ENCODE assay signal across 1 cellular context in the genomic region with DNA sequence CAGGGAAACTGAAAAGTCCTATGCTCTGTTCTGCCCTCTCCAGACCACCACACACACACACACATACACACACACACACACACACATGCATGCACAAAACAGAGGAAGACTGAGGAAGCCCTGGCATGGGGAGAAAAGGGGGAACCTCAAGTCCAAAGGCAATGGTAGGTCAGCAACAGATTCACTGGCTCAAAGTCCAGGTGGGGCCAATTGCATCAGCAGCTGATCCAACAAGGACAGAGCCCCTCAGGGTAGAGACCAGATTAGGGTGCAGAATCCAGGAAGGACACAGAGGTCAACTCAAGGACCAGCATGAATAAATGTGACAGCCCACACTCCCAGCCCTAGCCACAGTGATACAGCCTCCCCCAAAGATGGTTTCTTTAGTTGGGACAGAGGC.
TF ChIP-seq lines count a peak whose summit lies in the region.

No MANE protein-coding gene starts in this region.

TF ChIP-seq in HepG2, 621 proteins besides CTCF, POLR2A, EP300 and RAD21 (continued from another document):
- TF ChIP-seq, protein P1, sequence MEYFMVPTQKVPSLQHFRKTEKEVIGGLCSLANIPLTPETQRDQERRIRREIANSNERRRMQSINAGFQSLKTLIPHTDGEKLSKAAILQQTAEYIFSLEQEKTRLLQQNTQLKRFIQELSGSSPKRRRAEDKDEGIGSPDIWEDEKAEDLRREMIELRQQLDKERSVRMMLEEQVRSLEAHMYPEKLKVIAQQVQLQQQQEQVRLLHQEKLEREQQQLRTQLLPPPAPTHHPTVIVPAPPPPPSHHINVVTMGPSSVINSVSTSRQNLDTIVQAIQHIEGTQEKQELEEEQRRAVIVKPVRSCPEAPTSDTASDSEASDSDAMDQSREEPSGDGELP (IDR thresholded peaks at IDR 0.05; ENCODE audit: borderline replicate concordance, low read depth) = peak; percentile 18; the same call in 1 of the 2 replicates
- TF ChIP-seq, protein P2, sequence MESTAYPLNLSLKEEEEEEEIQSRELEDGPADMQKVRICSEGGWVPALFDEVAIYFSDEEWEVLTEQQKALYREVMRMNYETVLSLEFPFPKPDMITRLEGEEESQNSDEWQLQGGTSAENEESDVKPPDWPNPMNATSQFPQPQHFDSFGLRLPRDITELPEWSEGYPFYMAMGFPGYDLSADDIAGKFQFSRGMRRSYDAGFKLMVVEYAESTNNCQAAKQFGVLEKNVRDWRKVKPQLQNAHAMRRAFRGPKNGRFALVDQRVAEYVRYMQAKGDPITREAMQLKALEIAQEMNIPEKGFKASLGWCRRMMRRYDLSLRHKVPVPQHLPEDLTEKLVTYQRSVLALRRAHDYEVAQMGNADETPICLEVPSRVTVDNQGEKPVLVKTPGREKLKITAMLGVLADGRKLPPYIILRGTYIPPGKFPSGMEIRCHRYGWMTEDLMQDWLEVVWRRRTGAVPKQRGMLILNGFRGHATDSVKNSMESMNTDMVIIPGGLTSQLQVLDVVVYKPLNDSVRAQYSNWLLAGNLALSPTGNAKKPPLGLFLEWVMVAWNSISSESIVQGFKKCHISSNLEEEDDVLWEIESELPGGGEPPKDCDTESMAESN (CRISPR knock-in tag; conservative IDR thresholded peaks at IDR 0.05) = no peak
- TF ChIP-seq CHD2 (IDR thresholded peaks at IDR 0.05; ENCODE audit: low read depth, low read length) (no peak), ESRRA (CRISPR knock-in tag; IDR thresholded peaks at IDR 0.05; ENCODE audit: low read depth) (peak; percentile 81; the same call in 1 of the 2 replicates), ZFP37 (CRISPR knock-in tag; IDR thresholded peaks at IDR 0.05; ENCODE audit: borderline replicate concordance) (no peak), ZNF619 (CRISPR knock-in tag; IDR thresholded peaks at IDR 0.05) (no peak), U2AF2 (IDR thresholded peaks at IDR 0.05; ENCODE audit: low read depth, low read length) (no peak), JDP2 (CRISPR knock-in tag; IDR thresholded peaks at IDR 0.05; ENCODE audit: borderline replicate concordance) (no peak), BORCS8-MEF2B (CRISPR knock-in tag; IDR thresholded peaks at IDR 0.05) (no peak), ZNF644 (CRISPR knock-in tag; IDR thresholded peaks at IDR 0.05; ENCODE audit: low read depth) (0 out of 2 replicates have a peak, but pooled peaks have one; percentile 35), KDM4B (CRISPR knock-in tag; IDR thresholded peaks at IDR 0.05) (no peak), SOX6 (IDR thresholded peaks at IDR 0.05) (no peak), SOX6 (CRISPR knock-in tag; IDR thresholded peaks at IDR 0.05) (peak; percentile 24; the same call in 1 of the 2 replicates), POGZ (CRISPR knock-in tag; IDR thresholded peaks at IDR 0.05) (peak; percentile 37; the same call in 1 of the 2 replicates)
- TF ChIP-seq, protein P3, sequence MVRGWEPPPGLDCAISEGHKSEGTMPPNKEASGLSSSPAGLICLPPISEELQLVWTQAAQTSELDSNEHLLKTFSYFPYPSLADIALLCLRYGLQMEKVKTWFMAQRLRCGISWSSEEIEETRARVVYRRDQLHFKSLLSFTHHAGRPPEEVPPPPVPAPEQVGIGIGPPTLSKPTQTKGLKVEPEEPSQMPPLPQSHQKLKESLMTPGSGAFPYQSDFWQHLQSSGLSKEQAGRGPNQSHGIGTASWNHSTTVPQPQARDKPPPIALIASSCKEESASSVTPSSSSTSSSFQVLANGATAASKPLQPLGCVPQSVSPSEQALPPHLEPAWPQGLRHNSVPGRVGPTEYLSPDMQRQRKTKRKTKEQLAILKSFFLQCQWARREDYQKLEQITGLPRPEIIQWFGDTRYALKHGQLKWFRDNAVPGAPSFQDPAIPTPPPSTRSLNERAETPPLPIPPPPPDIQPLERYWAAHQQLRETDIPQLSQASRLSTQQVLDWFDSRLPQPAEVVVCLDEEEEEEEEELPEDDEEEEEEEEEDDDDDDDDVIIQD (CRISPR knock-in tag; IDR thresholded peaks at IDR 0.05; ENCODE audit: low read depth) = no peak
- TF ChIP-seq, protein P4, sequence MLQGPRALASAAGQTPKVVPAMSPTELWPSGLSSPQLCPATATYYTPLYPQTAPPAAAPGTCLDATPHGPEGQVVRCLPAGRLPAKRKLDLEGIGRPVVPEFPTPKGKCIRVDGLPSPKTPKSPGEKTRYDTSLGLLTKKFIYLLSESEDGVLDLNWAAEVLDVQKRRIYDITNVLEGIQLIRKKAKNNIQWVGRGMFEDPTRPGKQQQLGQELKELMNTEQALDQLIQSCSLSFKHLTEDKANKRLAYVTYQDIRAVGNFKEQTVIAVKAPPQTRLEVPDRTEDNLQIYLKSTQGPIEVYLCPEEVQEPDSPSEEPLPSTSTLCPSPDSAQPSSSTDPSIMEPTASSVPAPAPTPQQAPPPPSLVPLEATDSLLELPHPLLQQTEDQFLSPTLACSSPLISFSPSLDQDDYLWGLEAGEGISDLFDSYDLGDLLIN (CRISPR knock-in tag; IDR thresholded peaks at IDR 0.05; ENCODE audit: borderline replicate concordance) = no peak
